ENCODE assay signal across 14 cellular contexts in genomic region chr5:164809831-164810230, GRCh38.
DNase-seq lines count a peak whose midpoint lies in the region; ATAC-seq and TF ChIP-seq lines count a peak whose summit lies in the region.
"Had no signal": no experiment of that assay in that cellular context is flagged by ENCODE, and none has a peak within 500 bp of the region (broad histone marks: within the 10 kb centered on the region; RNA-seq: fewer than 3 reads in every experiment).

No MANE protein-coding gene starts in this region.

- no peak overlapping the region for H3K4me3 Mint-ChIP-seq in T-cell
- H3K4me3 Mint-ChIP-seq: activated naive CD8-positive, alpha-beta T cell treated with anti-CD3 and anti-CD28 coated beads for 36 hours; B cell had no signal

- CTCF ChIA-PET in T-cell (lab: Charles Lee), result no interaction called here

- POLR2A ChIA-PET in T-cell (lab: Charles Lee), result no interaction called here

- no peaks in the 10 kb centered on the region for H3K4me1 Mint-ChIP-seq in T-cell
- H3K4me1 Mint-ChIP-seq: activated naive CD8-positive, alpha-beta T cell treated with anti-CD3 and anti-CD28 coated beads for 36 hours; B cell had no signal

- H3K27ac ChIP-seq in effector memory CD4-positive, alpha-beta T cell (ENCODE audit: insufficient read depth, low read length, poor library complexity, severe bottlenecking), result no peak overlapping the region
- H3K27ac ChIP-seq: neutrophil had no signal

- no peak for TF ChIP-seq CTCF in choroid plexus epithelial cell (conservative IDR thresholded peaks at IDR 0.05; ENCODE audit: low read depth, low read length)

- H3K9me3 ChIP-seq in HAP-1, result no peaks in the 10 kb centered on the region
- H3K9me3 ChIP-seq in effector memory CD4-positive, alpha-beta T cell (ENCODE audit: control insufficient read depth, low read length), result no peaks in the 10 kb centered on the region
- H3K9me3 ChIP-seq: neutrophil had no signal

- H3K27me3 Mint-ChIP-seq in T-cell, result no peaks in the 10 kb centered on the region
- H3K27me3 Mint-ChIP-seq: activated naive CD8-positive, alpha-beta T cell treated with anti-CD3 and anti-CD28 coated beads for 36 hours; B cell had no signal

- H3K9me3 Mint-ChIP-seq in T-cell, result peaks cover 3 to 5% (median 4%) of the 10 kb centered on the region in 3 donors
- H3K9me3 Mint-ChIP-seq: activated naive CD8-positive, alpha-beta T cell treated with anti-CD3 and anti-CD28 coated beads for 36 hours had no signal

- no peak overlapping the region for H3K27ac Mint-ChIP-seq in T-cell
- H3K27ac Mint-ChIP-seq: activated naive CD8-positive, alpha-beta T cell treated with anti-CD3 and anti-CD28 coated beads for 36 hours; B cell had no signal

- H3K27me3 ChIP-seq in HAP-1 (ENCODE audit: low read depth), result no peaks in the 10 kb centered on the region
- no peaks in the 10 kb centered on the region for H3K27me3 ChIP-seq in effector memory CD4-positive, alpha-beta T cell (replicated peaks; ENCODE audit: control insufficient read depth, insufficient read depth, low read length, poor library complexity, severe bottlenecking)
- H3K27me3 ChIP-seq: neutrophil had no signal

- peak; percentile 0 for DNase-seq in choroid plexus epithelial cell (ENCODE audit: low read depth)
- no peak for DNase-seq in HAP-1 (ENCODE audit: low spot score in 2 of 2)
- DNase-seq in effector memory CD4-positive, alpha-beta T cell, result no peak
- no peak for DNase-seq in left lobe of liver (ENCODE audit: low spot score)
- no peak for DNase-seq in T-cell
- DNase-seq: activated CD4-positive, alpha-beta T cell treated with anti-CD3 and anti-CD28 coated beads, Interleukin-2, amount 50 U/mL, for 4 hours; activated naive CD8-positive, alpha-beta T cell treated with anti-CD3 and anti-CD28 coated beads for 36 hours; NCI-H2227 treated with DMSO at 0.1 percent for 48 hours; stimulated activated naive CD4-positive, alpha-beta T cell had no signal

- H3K4me3 ChIP-seq in choroid plexus epithelial cell (ENCODE audit: low read depth, low read length), result no peak overlapping the region
- no peak overlapping the region for H3K4me3 ChIP-seq in HAP-1
- H3K4me3 ChIP-seq in effector memory CD4-positive, alpha-beta T cell (ENCODE audit: insufficient read depth, low read depth, low read length, poor library complexity, severe bottlenecking), result no peak overlapping the region

- in situ Hi-C loops in HAP-1 (cut with MboI; ENCODE audit: low sequenced_read_pairs), result no loop called here

- H3K36me3 ChIP-seq in HAP-1 (replicated peaks), result no peaks in the 10 kb centered on the region
- no peaks in the 10 kb centered on the region for H3K36me3 ChIP-seq in effector memory CD4-positive, alpha-beta T cell (ENCODE audit: control insufficient read depth, insufficient read depth, low read length)
- H3K36me3 ChIP-seq: neutrophil had no signal

- peak; percentile 95 for ATAC-seq in GM18511 (IDR thresholded peaks at IDR 0.05; ENCODE audit: unreplicated experiment)
- peak; percentile 87 for ATAC-seq in GM21447 (IDR thresholded peaks at IDR 0.05; ENCODE audit: unreplicated experiment)
- peak; percentile 80 for ATAC-seq in HG03095 (IDR thresholded peaks at IDR 0.05; ENCODE audit: unreplicated experiment)
- ATAC-seq in left lobe of liver, result no peak
- ATAC-seq in T-cell (replicated peaks in 1 of 4), result no peak

- H3K36me3 Mint-ChIP-seq in T-cell, result no peaks in the 10 kb centered on the region
- H3K36me3 Mint-ChIP-seq: activated naive CD8-positive, alpha-beta T cell treated with anti-CD3 and anti-CD28 coated beads for 36 hours had no signal

- no peaks in the 10 kb centered on the region for H3K4me1 ChIP-seq in HAP-1
- H3K4me1 ChIP-seq in effector memory CD4-positive, alpha-beta T cell (ENCODE audit: control insufficient read depth, insufficient read depth, low read length, poor library complexity, severe bottlenecking), result no peaks in the 10 kb centered on the region

Comparison
In these comparisons a context has a peak if more than half of its experiments do, and no peak if none do; other contexts are left out.
1. ATAC-seq: peak in GM18511 (single experiment), GM21447 (single experiment) and HG03095 (single experiment); none in left lobe of liver (single experiment) and T-cell (0 of 4).